Comparison of ENCODE assay signal across 12 cellular contexts in genomic region chr5:154220625-154221024, GRCh38. TPM values are rescaled to one million over a fixed set of nuclear protein-coding genes. Genes with fewer than 3 reads are reported as not detected.
DNase-seq lines count a peak whose midpoint lies in the region; ATAC-seq and TF ChIP-seq lines count a peak whose summit lies in the region.
"Had no signal": no experiment of that assay in that cellular context is flagged by ENCODE, and none has a peak within 500 bp of the region (broad histone marks: within the 10 kb centered on the region; RNA-seq: fewer than 3 reads in every experiment).

No MANE protein-coding gene starts in this region.

- H3K36me3 Mint-ChIP-seq in glutamatergic neuron (ENCODE audit: unreplicated experiment): peaks cover 7% of the 10 kb centered on the region

- H3K27ac ChIP-seq in AG04450 (ENCODE audit: low read depth, low read length) (peak overlapping the region; percentile 92), left lung (no peak overlapping the region)
- H3K27ac ChIP-seq: pancreas had no signal

- intact Hi-C loops in left lung (cut with DNase I): no loop called here
- intact Hi-C loops in left ventricle myocardium superior (cut with micrococcal nuclease): no loop called here

- DNase-seq in AG04450 (ENCODE audit: low read depth, low spot score): no peak
- peak; percentile 69 for DNase-seq in HS-5 (ENCODE audit: low read depth)
- peak; percentile 76 for DNase-seq in astrocyte of the spinal cord (ENCODE audit: low read depth, low spot score)
- no peak for DNase-seq in left lung
- DNase-seq in glutamatergic neuron: no peak
- DNase-seq in NCI-H1092 (lab: John Stamatoyannopoulos, UW): no peak
- DNase-seq in retina: no peak
- DNase-seq in left ventricle myocardium superior: no peak
- DNase-seq: cortex of kidney, NCI-H187 treated with DMSO at 0.1 percent for 48 hours, pancreas, SIG-M5 had no signal

- CTCF ChIA-PET in AG04450 (lab: Charles Lee): interaction anchor here (2.5 kb wide), 1 partner anchor 23 kb away, joined by 11 read pairs; no protein-coding TSS in a partner anchor

- H3K4me1 ChIP-seq in left lung: peaks cover 10 to 16% of the 10 kb centered on the region in 2 donors
- H3K4me1 ChIP-seq: pancreas had no signal

- peak; percentile 48 for ATAC-seq in left lung
- ATAC-seq in left ventricle myocardium superior: no peak

- no peak overlapping the region for H3K27ac Mint-ChIP-seq in glutamatergic neuron (ENCODE audit: unreplicated experiment)

- H3K4me1 Mint-ChIP-seq in glutamatergic neuron (ENCODE audit: low read depth, unreplicated experiment): peaks cover 27% of the 10 kb centered on the region

- H3K27me3 ChIP-seq in AG04450 (ENCODE audit: control insufficient read depth, insufficient read depth, low read length) (no peaks in the 10 kb centered on the region), left lung (no peaks in the 10 kb centered on the region)
- H3K27me3 ChIP-seq: pancreas had no signal

- H3K9me3 ChIP-seq in AG04450 (ENCODE audit: control insufficient read depth, insufficient read depth, low read length): no peaks in the 10 kb centered on the region; the same call in 1 of the 2 replicates
- H3K9me3 ChIP-seq in left lung: no peaks in the 10 kb centered on the region
- H3K9me3 ChIP-seq: pancreas had no signal

- H3K9me3 Mint-ChIP-seq in glutamatergic neuron (ENCODE audit: unreplicated experiment): peaks cover 6% of the 10 kb centered on the region

- peaks cover 0 to 18% of the 10 kb centered on the region in 2 donors for H3K36me3 ChIP-seq in left lung
- H3K36me3 ChIP-seq: pancreas had no signal

- TF ChIP-seq CTCF in AG04450 (IDR thresholded peaks at IDR 0.05; ENCODE audit: low read depth, low read length) (no peak), astrocyte of the spinal cord (IDR thresholded peaks at IDR 0.05; ENCODE audit: low read depth, low read length) (no peak), left lung (IDR thresholded peaks at IDR 0.05) (no peak), glutamatergic neuron (IDR thresholded peaks at IDR 0.05; ENCODE audit: partially characterized antibody, unreplicated experiment) (no peak)

- no peak overlapping the region for H3K4me3 ChIP-seq in AG04450 (ENCODE audit: low read depth, low read length)
- H3K4me3 ChIP-seq in astrocyte of the spinal cord (ENCODE audit: low read depth, low read length): no peak overlapping the region
- H3K4me3 ChIP-seq in left lung: no peak overlapping the region
- H3K4me3 ChIP-seq: pancreas had no signal

- H3K27me3 Mint-ChIP-seq in glutamatergic neuron (ENCODE audit: unreplicated experiment): peaks cover 12% of the 10 kb centered on the region

- in situ Hi-C loops in astrocyte of the spinal cord (cut with HindIII; ENCODE audit: low sequenced_read_pairs): no loop called here

- H3K4me3 Mint-ChIP-seq in glutamatergic neuron (ENCODE audit: unreplicated experiment): no peak overlapping the region

- POLR2A ChIA-PET in AG04450 (lab: Yijun Ruan, JAX): interaction anchor here (1.0 to 1.2 kb wide), 3 partner anchors 27 to 226 kb away, joined by 3 to 5 read pairs (median 4); no protein-coding TSS in a partner anchor

RNA-seq across cellular contexts. Expression of gene GALNT10, which starts 30.1 kb away (rescaled TPM):
- polyA plus RNA-seq in AG04450 (2011; rRNA removed): 93.1 and 109 TPM in 2 replicates
- 158 and 224 TPM in 2 replicates for polyA minus RNA-seq in AG04450 (2011; rRNA and poly(A)+ RNA removed)
- total RNA-seq in left lung (100 to 1,000 TPM in 1 of 2 donors, 10 to 100 TPM in 1; 65.3 to 117 TPM), glutamatergic neuron (ENCODE audit: unreplicated experiment) (4.8 TPM), left ventricle myocardium superior (10.9 TPM)

Comparison
In these comparisons a context has a peak if more than half of its experiments do, and no peak if none do; other contexts are left out.
1. DNase-seq: peak in HS-5 (single experiment) and astrocyte of the spinal cord (single experiment); none in AG04450 (single experiment), left lung (0 of 2), glutamatergic neuron (single experiment), NCI-H1092 (single experiment), retina (single experiment) and left ventricle myocardium superior (single experiment).